Comparison of ENCODE assay signal across 32 cellular contexts in the genomic region with DNA sequence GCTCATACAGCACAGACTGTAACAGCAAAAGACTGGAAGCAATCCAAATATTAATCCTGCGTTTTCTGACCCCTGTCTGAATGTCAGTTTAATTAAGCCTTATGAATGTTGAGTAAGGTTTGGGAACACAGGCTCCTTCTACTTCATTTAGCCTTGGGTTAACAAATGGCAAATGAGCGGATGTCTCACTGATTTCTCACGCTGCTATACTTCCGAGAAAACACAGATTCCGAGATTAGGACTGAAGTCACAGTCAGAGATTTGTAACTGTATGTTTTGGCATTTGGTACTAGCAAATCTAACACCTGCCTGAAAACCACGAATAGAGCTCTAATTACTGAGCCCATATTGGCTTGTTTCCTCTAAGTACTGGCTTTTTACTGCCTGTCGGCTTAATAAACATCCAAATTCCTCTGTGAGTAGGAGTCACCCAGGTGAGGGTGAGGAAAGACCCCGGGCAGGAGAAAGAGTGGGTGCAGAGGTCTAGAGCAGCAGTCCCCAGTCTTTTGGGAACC. TPM values are rescaled to one million over a fixed set of nuclear protein-coding genes. Genes with fewer than 3 reads are reported as not detected.
"Had no signal": no experiment of that assay in that cellular context is flagged by ENCODE, and none has a peak within 500 bp of the region (broad histone marks: within the 10 kb centered on the region; RNA-seq: fewer than 3 reads in every experiment).

No MANE protein-coding gene starts in this region.

- DNase-seq: colonic mucosa; effector CD8-positive, alpha-beta T cell; foreskin fibroblast; gastrocnemius medialis; heart left ventricle; hippocampal formation; immature natural killer cell; islet precursor cell; kidney glomerular epithelial cell; left ventricle myocardium superior; lower lobe of right lung; natural killer cell; pancreas; right cardiac atrium; sigmoid colon; stimulated activated CD4-positive, alpha-beta T cell treated with anti-CD3 and anti-CD28 coated beads, Interleukin-2, amount 100 ng/mL, for 24 hours; stimulated activated CD4-positive, alpha-beta T cell treated with anti-CD3 and anti-CD28 coated beads, Interleukin-4, amount 100 ng/mL, for 24 hours; stimulated activated naive CD4-positive, alpha-beta T cell treated with Interleukin-2 at 50 U/mL for 16 hours; stomach; thyroid gland; trophoblast cell had no signal

- H3K27ac Mint-ChIP-seq: dendritic cell treated with granulocyte-macrophage colony-stimulating factor and Interleukin-4, amounts not matched to agents 40 ng/mL and 50 ng/mL, for 4 days; endodermal cell; immature natural killer cell; natural killer cell; progenitor cell of endocrine pancreas; stimulated activated effector memory CD8-positive, alpha-beta T cell treated with anti-CD3 and anti-CD28 coated beads, Interleukin-12 subunit alpha, Interleukin-12 subunit beta, amount 100 ng/mL, for 72 hours had no signal

- H3K9me3 ChIP-seq: colonic mucosa, gastrocnemius medialis, heart left ventricle, lower lobe of right lung, pancreas, sigmoid colon, stomach, thyroid gland, vagina had no signal

- ATAC-seq: esophagus mucosa; gastrocnemius medialis; heart left ventricle; left ventricle myocardium superior; lower lobe of right lung; natural killer cell; pancreas; right cardiac atrium; stimulated activated effector memory CD8-positive, alpha-beta T cell treated with anti-CD3 and anti-CD28 coated beads, Interleukin-12 subunit alpha, Interleukin-12 subunit beta, amount 100 ng/mL, for 72 hours had no signal

- H3K36me3 ChIP-seq: colonic mucosa, gastrocnemius medialis, heart left ventricle, lower lobe of right lung, pancreas, sigmoid colon, stomach, thyroid gland, vagina had no signal

- H3K4me1 Mint-ChIP-seq: immature natural killer cell; natural killer cell; stimulated activated effector memory CD8-positive, alpha-beta T cell treated with anti-CD3 and anti-CD28 coated beads, Interleukin-12 subunit alpha, Interleukin-12 subunit beta, amount 100 ng/mL, for 72 hours had no signal

- H3K27ac ChIP-seq: colonic mucosa, epithelial cell of prostate, gastrocnemius medialis, heart left ventricle, lower lobe of right lung, pancreas, sigmoid colon, stomach, thyroid gland, vagina had no signal

- H3K9me3 Mint-ChIP-seq: dendritic cell treated with granulocyte-macrophage colony-stimulating factor and Interleukin-4, amounts not matched to agents 40 ng/mL and 50 ng/mL, for 4 days; natural killer cell; stimulated activated effector memory CD8-positive, alpha-beta T cell treated with anti-CD3 and anti-CD28 coated beads, Interleukin-12 subunit alpha, Interleukin-12 subunit beta, amount 100 ng/mL, for 72 hours had no signal

- H3K4me1 ChIP-seq: colonic mucosa, gastrocnemius medialis, heart left ventricle, lower lobe of right lung, pancreas, sigmoid colon, thyroid gland, vagina had no signal

- H3K36me3 Mint-ChIP-seq: immature natural killer cell; natural killer cell; stimulated activated effector memory CD8-positive, alpha-beta T cell treated with anti-CD3 and anti-CD28 coated beads, Interleukin-12 subunit alpha, Interleukin-12 subunit beta, amount 100 ng/mL, for 72 hours had no signal

- H3K27me3 ChIP-seq: colonic mucosa, thyroid gland, vagina had no signal

- H3K4me3 Mint-ChIP-seq: dendritic cell treated with granulocyte-macrophage colony-stimulating factor and Interleukin-4, amounts not matched to agents 40 ng/mL and 50 ng/mL, for 4 days; endodermal cell; immature natural killer cell; natural killer cell; stimulated activated effector memory CD8-positive, alpha-beta T cell treated with anti-CD3 and anti-CD28 coated beads, Interleukin-12 subunit alpha, Interleukin-12 subunit beta, amount 100 ng/mL, for 72 hours had no signal

- H3K4me3 ChIP-seq: colonic mucosa, gastrocnemius medialis, heart left ventricle, lower lobe of right lung, pancreas, sigmoid colon, stomach, thyroid gland, vagina had no signal

RNA-seq across cellular contexts. Expression of gene MC5R, which starts 10.6 kb away (rescaled TPM):
- total RNA-seq: colonic mucosa, gastrocnemius medialis, heart left ventricle, left ventricle myocardium superior, lower lobe of right lung, mesenteric fat pad, myocyte, natural killer cell, pancreas, progenitor cell of endocrine pancreas, right cardiac atrium, sigmoid colon, stomach, subcutaneous adipose tissue, thyroid gland, ureter had no signal
